In genomic region chr14:72619071-72619710, GRCh38 we compare ENCODE assay signal across 18 cellular contexts.
DNase-seq lines count a peak whose midpoint lies in the region; ATAC-seq and TF ChIP-seq lines count a peak whose summit lies in the region.
"Had no signal": no experiment of that assay in that cellular context is flagged by ENCODE, and none has a peak within 500 bp of the region (broad histone marks: within the 10 kb centered on the region; RNA-seq: fewer than 3 reads in every experiment).

No MANE protein-coding gene starts in this region.

- intact Hi-C loops in activated CD8-positive, alpha-beta T cell treated with anti-CD3 and anti-CD28 coated beads for 36 hours (cut with micrococcal nuclease): no loop called here

- CTCF ChIA-PET in activated CD8-positive, alpha-beta T cell treated with anti-CD3 and anti-CD28 coated beads, Interleukin-2, amount 10 ng/mL, durations not matched to agents 7 days and 5 days (lab: Charles Lee): no interaction called here
- CTCF ChIA-PET in activated CD8-positive, alpha-beta T cell treated with anti-CD3 and anti-CD28 coated beads for 36 hours (lab: Charles Lee): no interaction called here

- peaks cover 5% of the 10 kb centered on the region for H3K4me1 Mint-ChIP-seq in activated CD8-positive, alpha-beta T cell treated with anti-CD3 and anti-CD28 coated beads, Interleukin-2, amount 10 ng/mL, durations not matched to agents 7 days and 5 days (ENCODE audit: low read depth)
- H3K4me1 Mint-ChIP-seq in activated CD8-positive, alpha-beta T cell treated with anti-CD3 and anti-CD28 coated beads for 36 hours (ENCODE audit: low read depth): no peaks in the 10 kb centered on the region
- peaks cover 52% of the 10 kb centered on the region for H3K4me1 Mint-ChIP-seq in HFFc6 (ENCODE audit: low read depth)
- peaks cover 9% of the 10 kb centered on the region for H3K4me1 Mint-ChIP-seq in progenitor cell of endocrine pancreas (ENCODE audit: low read depth)

- peaks cover 29% of the 10 kb centered on the region for H3K27me3 Mint-ChIP-seq in activated CD8-positive, alpha-beta T cell treated with anti-CD3 and anti-CD28 coated beads, Interleukin-2, amount 10 ng/mL, durations not matched to agents 7 days and 5 days (ENCODE audit: low read depth)
- H3K27me3 Mint-ChIP-seq in activated CD8-positive, alpha-beta T cell treated with anti-CD3 and anti-CD28 coated beads for 36 hours: peaks cover 1% of the 10 kb centered on the region
- H3K27me3 Mint-ChIP-seq in HFFc6 (ENCODE audit: insufficient read depth) (no peaks in the 10 kb centered on the region), progenitor cell of endocrine pancreas (peaks cover 17% of the 10 kb centered on the region)

- no peak overlapping the region for H3K4me3 Mint-ChIP-seq in activated CD8-positive, alpha-beta T cell treated with anti-CD3 and anti-CD28 coated beads, Interleukin-2, amount 10 ng/mL, durations not matched to agents 7 days and 5 days
- no peak overlapping the region for H3K4me3 Mint-ChIP-seq in activated CD8-positive, alpha-beta T cell treated with anti-CD3 and anti-CD28 coated beads for 36 hours
- H3K4me3 Mint-ChIP-seq in HFFc6: no peak overlapping the region
- no peak overlapping the region for H3K4me3 Mint-ChIP-seq in progenitor cell of endocrine pancreas (ENCODE audit: low read depth)
- H3K4me3 Mint-ChIP-seq: effector memory CD8-positive, alpha-beta T cell; T-helper 2 cell treated with Interferon-gamma antibody and Interleukin-4, amounts not matched to agents 5 μg/mL and 100 μg/mL, for 36 hours had no signal

- H3K4me3 ChIP-seq in fibroblast of mammary gland (ENCODE audit: control insufficient read depth, low read depth, low read length): no peak overlapping the region
- H3K4me3 ChIP-seq: hepatocyte, mucosa of descending colon, suprapubic skin had no signal

- peak; percentile 3 for DNase-seq in activated CD8-positive, alpha-beta T cell treated with anti-CD3 and anti-CD28 coated beads, Interleukin-2, amount 10 ng/mL, durations not matched to agents 7 days and 5 days
- DNase-seq in activated CD8-positive, alpha-beta T cell treated with anti-CD3 and anti-CD28 coated beads for 36 hours: no peak
- DNase-seq in HFFc6 (no peak), fibroblast of mammary gland (ENCODE audit: low read depth) (peak; percentile 29), progenitor cell of endocrine pancreas (ENCODE audit: low spot score, unreplicated experiment) (peak; percentile 1), NCI-H1092 treated with DMSO at 0.1 percent for 48 hours (lab: John Stamatoyannopoulos, UW) (no peak), ureter (ENCODE audit: low spot score) (no peak), NCI-H1417 treated with DMSO at 0.1 percent for 48 hours (lab: John Stamatoyannopoulos, UW) (no peak)
- DNase-seq: activated gamma-delta T cell; effector memory CD8-positive, alpha-beta T cell; GF-D8; mucosa of descending colon; NCI-H1105 treated with DMSO at 0.1 percent for 48 hours; small intestine; stimulated activated CD8-positive, alpha-beta memory T cell treated with anti-CD3 and anti-CD28 coated beads, Interleukin-4, amount 100 ng/mL, for 48 hours had no signal

- ATAC-seq in activated CD8-positive, alpha-beta T cell treated with anti-CD3 and anti-CD28 coated beads, Interleukin-2, amount 10 ng/mL, durations not matched to agents 7 days and 5 days: no peak
- ATAC-seq in activated CD8-positive, alpha-beta T cell treated with anti-CD3 and anti-CD28 coated beads for 36 hours: no peak
- ATAC-seq: effector memory CD8-positive, alpha-beta T cell; mucosa of descending colon had no signal

- no peaks in the 10 kb centered on the region for H3K36me3 Mint-ChIP-seq in activated CD8-positive, alpha-beta T cell treated with anti-CD3 and anti-CD28 coated beads, Interleukin-2, amount 10 ng/mL, durations not matched to agents 7 days and 5 days (ENCODE audit: low read depth)
- no peaks in the 10 kb centered on the region for H3K36me3 Mint-ChIP-seq in activated CD8-positive, alpha-beta T cell treated with anti-CD3 and anti-CD28 coated beads for 36 hours (ENCODE audit: low read depth)
- H3K36me3 Mint-ChIP-seq in HFFc6 (ENCODE audit: low read depth): peaks cover 6% of the 10 kb centered on the region
- no peaks in the 10 kb centered on the region for H3K36me3 Mint-ChIP-seq in progenitor cell of endocrine pancreas (ENCODE audit: insufficient read depth)

- no peak for TF ChIP-seq CTCF in activated CD8-positive, alpha-beta T cell treated with anti-CD3 and anti-CD28 coated beads for 36 hours (IDR thresholded peaks at IDR 0.05)
- no peak for TF ChIP-seq CTCF in HFFc6 (IDR thresholded peaks at IDR 0.05)
- no peak for TF ChIP-seq CTCF in fibroblast of mammary gland (conservative IDR thresholded peaks at IDR 0.05; ENCODE audit: control insufficient read depth, insufficient read depth, low read depth, low read length)
- no peak for TF ChIP-seq CTCF in progenitor cell of endocrine pancreas (IDR thresholded peaks at IDR 0.05; ENCODE audit: unreplicated experiment)

- POLR2A ChIA-PET in activated CD8-positive, alpha-beta T cell treated with anti-CD3 and anti-CD28 coated beads, Interleukin-2, amount 10 ng/mL, durations not matched to agents 7 days and 5 days (lab: Charles Lee): no interaction called here
- POLR2A ChIA-PET in activated CD8-positive, alpha-beta T cell treated with anti-CD3 and anti-CD28 coated beads for 36 hours (lab: Charles Lee): no interaction called here

- no peaks in the 10 kb centered on the region for H3K9me3 Mint-ChIP-seq in activated CD8-positive, alpha-beta T cell treated with anti-CD3 and anti-CD28 coated beads, Interleukin-2, amount 10 ng/mL, durations not matched to agents 7 days and 5 days (ENCODE audit: insufficient read depth)
- peaks cover 5% of the 10 kb centered on the region for H3K9me3 Mint-ChIP-seq in activated CD8-positive, alpha-beta T cell treated with anti-CD3 and anti-CD28 coated beads for 36 hours
- no peaks in the 10 kb centered on the region for H3K9me3 Mint-ChIP-seq in HFFc6
- H3K9me3 Mint-ChIP-seq in progenitor cell of endocrine pancreas (ENCODE audit: low read depth): peaks cover 10% of the 10 kb centered on the region
- H3K9me3 Mint-ChIP-seq: effector memory CD8-positive, alpha-beta T cell; T-helper 2 cell treated with Interferon-gamma antibody and Interleukin-4, amounts not matched to agents 5 μg/mL and 100 μg/mL, for 36 hours had no signal

- no peak overlapping the region for H3K27ac Mint-ChIP-seq in activated CD8-positive, alpha-beta T cell treated with anti-CD3 and anti-CD28 coated beads, Interleukin-2, amount 10 ng/mL, durations not matched to agents 7 days and 5 days
- no peak overlapping the region for H3K27ac Mint-ChIP-seq in activated CD8-positive, alpha-beta T cell treated with anti-CD3 and anti-CD28 coated beads for 36 hours
- H3K27ac Mint-ChIP-seq in HFFc6 (peak overlapping the region; percentile 45; the same call in 1 of the 2 replicates), progenitor cell of endocrine pancreas (no peak overlapping the region)
- H3K27ac Mint-ChIP-seq: effector memory CD8-positive, alpha-beta T cell; T-helper 2 cell treated with Interferon-gamma antibody and Interleukin-4, amounts not matched to agents 5 μg/mL and 100 μg/mL, for 36 hours had no signal

Comparison
In these comparisons a context has a peak if more than half of its experiments do, and no peak if none do; other contexts are left out.
1. DNase-seq: peak in activated CD8-positive, alpha-beta T cell treated with anti-CD3 and anti-CD28 coated beads, Interleukin-2, amount 10 ng/mL, durations not matched to agents 7 days and 5 days (single experiment), fibroblast of mammary gland (single experiment) and progenitor cell of endocrine pancreas (single experiment); none in activated CD8-positive, alpha-beta T cell treated with anti-CD3 and anti-CD28 coated beads for 36 hours (single experiment), HFFc6 (single experiment), NCI-H1092 treated with DMSO at 0.1 percent for 48 hours (single experiment), ureter (single experiment) and NCI-H1417 treated with DMSO at 0.1 percent for 48 hours (single experiment).